ENCODE assay signal across 12 cellular contexts in the genomic region with DNA sequence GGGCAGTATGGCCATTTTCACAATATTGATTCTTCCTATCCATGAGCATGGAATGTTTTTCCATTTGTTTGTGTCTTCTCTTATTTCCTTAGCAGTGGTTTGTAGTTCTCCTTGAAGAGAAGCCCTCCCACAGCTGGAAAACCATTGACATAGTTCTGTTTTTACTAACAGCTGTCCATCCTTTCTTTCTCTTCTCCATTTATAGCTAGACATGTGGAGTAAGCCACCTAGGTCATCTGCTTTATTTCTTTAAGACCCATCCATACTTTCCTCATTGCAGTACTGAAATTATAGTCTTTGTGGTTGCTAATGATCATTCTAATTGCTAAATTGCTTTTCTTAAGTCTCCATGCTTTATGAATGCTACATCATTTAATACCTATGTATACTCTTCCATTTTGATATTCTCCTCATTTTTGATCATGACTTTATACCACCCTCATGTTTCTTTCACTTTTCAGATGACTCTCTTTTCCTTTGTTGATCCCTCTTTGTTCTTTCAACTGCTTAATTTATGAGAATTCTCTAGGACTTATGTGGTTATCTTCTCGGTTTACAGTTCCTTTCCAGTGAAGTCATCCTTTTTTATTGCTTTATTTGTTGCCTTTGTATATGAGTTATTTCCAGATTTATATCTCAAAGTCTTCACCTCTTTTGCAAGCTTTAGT.
A peak's percentile ranks its signal among the peaks of the same experiment; 100 is the strongest.
DNase-seq lines count a peak whose midpoint lies in the region; ATAC-seq, FAIRE-seq and TF ChIP-seq lines count a peak whose summit lies in the region.
"Had no signal": no experiment of that assay in that cellular context is flagged by ENCODE, and none has a peak within 500 bp of the region (broad histone marks: within the 10 kb centered on the region; RNA-seq: fewer than 3 reads in every experiment).

No MANE protein-coding gene starts in this region.

- H3K4me3 ChIP-seq in brain microvascular endothelial cell (ENCODE audit: low read depth, low read length), result no peak overlapping the region

- TF ChIP-seq CTCF in brain microvascular endothelial cell (IDR thresholded peaks at IDR 0.05; ENCODE audit: low read depth, low read length, missing control alignments), result no peak
- no peak for TF ChIP-seq CTCF in D721Med (IDR thresholded peaks at IDR 0.05; ENCODE audit: insufficient read depth, missing control alignments)

- DNase-seq in NCI-H2107 treated with DMSO at 0.1 percent for 48 hours (lab: John Stamatoyannopoulos, UW; ENCODE audit: unreplicated experiment) (peak; percentile 29), NCI-H2107 (lab: John Stamatoyannopoulos, UW) (no peak), LoVo (ENCODE audit: low spot score) (peak; percentile 71), brain microvascular endothelial cell (no peak), non-pigmented ciliary epithelial cell (ENCODE audit: low read depth) (peak; percentile 46), D721Med (ENCODE audit: insufficient read length, low spot score) (no peak)
- DNase-seq: activated CD8-positive, alpha-beta memory T cell treated with anti-CD3 and anti-CD28 coated beads, Interleukin-2, amount 50 U/mL, for 4 hours; stimulated activated CD8-positive, alpha-beta memory T cell treated with anti-CD3 and anti-CD28 coated beads, Interleukin-4, amount 100 ng/mL, for 48 hours had no signal

- in situ Hi-C loops in brain microvascular endothelial cell (cut with HindIII; ENCODE audit: low pct_ligation_motif_present, low sequenced_read_pairs), result no loop called here

- no peak for FAIRE-seq in D721Med (lab: Jason Lieb, UNC)
- FAIRE-seq: A204.1 had no signal

- no peak for ATAC-seq in HG02870 (IDR thresholded peaks at IDR 0.05; ENCODE audit: unreplicated experiment)
- no peak for ATAC-seq in GM21423 (IDR thresholded peaks at IDR 0.05; ENCODE audit: unreplicated experiment)
- ATAC-seq: sciatic nerve had no signal

- peak overlapping the region; percentile 17 for H3K27ac ChIP-seq in brain microvascular endothelial cell

- H3K36me3 ChIP-seq in brain microvascular endothelial cell (replicated peaks), result peaks cover 8% of the 10 kb centered on the region

- no peaks in the 10 kb centered on the region for H3K27me3 ChIP-seq in brain microvascular endothelial cell (replicated peaks)

Comparison
In these comparisons a context has a peak if more than half of its experiments do, and no peak if none do; other contexts are left out.
1. DNase-seq: peak in NCI-H2107 treated with DMSO at 0.1 percent for 48 hours (single experiment), LoVo (single experiment) and non-pigmented ciliary epithelial cell (single experiment); none in NCI-H2107 (single experiment), brain microvascular endothelial cell (single experiment) and D721Med (single experiment).